9 cellular contexts compared by ENCODE assay signal in the genomic region with DNA sequence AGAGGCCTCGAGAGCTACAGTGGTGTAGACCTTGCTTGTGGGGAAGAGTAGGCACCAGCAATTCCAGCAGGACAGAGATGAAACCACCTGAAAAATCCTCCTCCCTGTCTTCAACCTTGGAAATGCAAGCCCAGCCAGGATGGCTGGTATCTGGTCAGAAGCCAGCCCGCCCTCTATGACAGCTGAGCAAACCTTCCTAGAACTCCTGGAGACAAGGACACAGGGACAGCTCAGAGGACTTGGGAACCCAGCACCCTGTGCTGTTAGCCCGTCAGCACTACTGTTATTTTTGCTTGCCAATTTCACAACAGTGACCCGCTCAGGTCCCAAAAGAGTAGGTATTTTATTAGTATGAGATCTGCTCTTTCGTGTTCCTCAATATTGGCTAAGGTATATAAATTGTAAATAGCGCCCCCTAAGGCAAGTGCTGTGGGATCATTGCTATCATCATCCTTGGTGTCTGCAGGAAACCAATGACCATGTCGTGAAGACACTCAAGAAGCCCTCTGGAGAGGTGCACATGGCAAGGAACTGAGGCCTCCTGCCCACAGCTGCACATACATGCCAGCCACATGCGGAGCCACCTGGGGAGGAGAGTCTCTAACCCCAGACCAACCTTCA.
DNase-seq lines count a peak whose midpoint lies in the region; ATAC-seq and TF ChIP-seq lines count a peak whose summit lies in the region.
"Had no signal": no experiment of that assay in that cellular context is flagged by ENCODE, and none has a peak within 500 bp of the region (broad histone marks: within the 10 kb centered on the region; RNA-seq: fewer than 3 reads in every experiment).

No MANE protein-coding gene starts in this region.

- H3K4me1 ChIP-seq in DOHH2 (ENCODE audit: control insufficient read depth, low read length) = peaks cover 43% of the 10 kb centered on the region
- peaks cover 35% of the 10 kb centered on the region for H3K4me1 ChIP-seq in body of pancreas

- H3K9me3 Mint-ChIP-seq in mesothelial cell of epicardium = peaks cover 3% of the 10 kb centered on the region
- H3K9me3 Mint-ChIP-seq: stimulated activated naive CD8-positive, alpha-beta T cell treated with anti-CD3 and anti-CD28 coated beads, Interleukin-15, Interleukin-2, amounts not matched to agents 100 ng/mL and 50 ng/mL, for 24 hours had no signal

- no peaks in the 10 kb centered on the region for H3K36me3 Mint-ChIP-seq in mesothelial cell of epicardium

- intact Hi-C loops in body of pancreas (cut with DNase I) = no loop called here

- no peak for TF ChIP-seq POLR2A in body of pancreas (IDR thresholded peaks at IDR 0.05)

- TF ChIP-seq EP300 in Ishikawa (IDR thresholded peaks at IDR 0.05; ENCODE audit: borderline replicate concordance) = no peak

- no peaks in the 10 kb centered on the region for H3K36me3 ChIP-seq in DOHH2 (ENCODE audit: control insufficient read depth, low read length)
- no peaks in the 10 kb centered on the region for H3K36me3 ChIP-seq in body of pancreas (replicated peaks in 1 of 2; ENCODE audit: insufficient read depth in 1 of 2, low read depth in 2 of 2)

- H4K20me1 ChIP-seq in DOHH2 (ENCODE audit: control insufficient read depth, insufficient read depth, low read depth, low read length) = no peaks in the 10 kb centered on the region

- H3K79me2 ChIP-seq in DOHH2 (ENCODE audit: control insufficient read depth, low read length) = no peaks in the 10 kb centered on the region

- no peaks in the 10 kb centered on the region for H3K9me2 ChIP-seq in DOHH2 (replicated peaks; ENCODE audit: control insufficient read depth, low read length)

- H3K27ac ChIP-seq in DOHH2 (ENCODE audit: low read depth, low read length) (no peak overlapping the region), body of pancreas (peak overlapping the region in 1 of 4 donors; percentile 5)

- no peaks in the 10 kb centered on the region for H3F3A ChIP-seq in DOHH2 (ENCODE audit: control insufficient read depth, insufficient read depth)

- no peak overlapping the region for H3K4me2 ChIP-seq in DOHH2 (ENCODE audit: low read length)

- H3K4me3 ChIP-seq in DOHH2 (ENCODE audit: low read length) (no peak overlapping the region), body of pancreas (no peak overlapping the region)

- H3K9me3 ChIP-seq in DOHH2 (ENCODE audit: control insufficient read depth, insufficient read depth, low read length) (no peaks in the 10 kb centered on the region; the same call in 1 of the 2 replicates), body of pancreas (no peaks in the 10 kb centered on the region)

- no peak overlapping the region for H3K4me3 Mint-ChIP-seq in mesothelial cell of epicardium
- H3K4me3 Mint-ChIP-seq: stimulated activated naive CD8-positive, alpha-beta T cell treated with anti-CD3 and anti-CD28 coated beads, Interleukin-15, Interleukin-2, amounts not matched to agents 100 ng/mL and 50 ng/mL, for 24 hours had no signal

- H3K27ac Mint-ChIP-seq in mesothelial cell of epicardium = no peak overlapping the region
- H3K27ac Mint-ChIP-seq: stimulated activated naive CD8-positive, alpha-beta T cell treated with anti-CD3 and anti-CD28 coated beads, Interleukin-15, Interleukin-2, amounts not matched to agents 100 ng/mL and 50 ng/mL, for 24 hours had no signal

- H3K27me3 Mint-ChIP-seq in mesothelial cell of epicardium (ENCODE audit: low read depth) = peaks cover 8% of the 10 kb centered on the region

- ATAC-seq in body of pancreas = peak; percentile 53

- H3K27me3 ChIP-seq in DOHH2 (ENCODE audit: control insufficient read depth, low read length) (no peaks in the 10 kb centered on the region), body of pancreas (no peaks in the 10 kb centered on the region)

- TF ChIP-seq RAD21 in Ishikawa (IDR thresholded peaks at IDR 0.05; ENCODE audit: low read depth) = peak; percentile 62

- DNase-seq in body of pancreas = peak in 3 of 4 donors; percentile 26 to 45 (median 45)
- no peak for DNase-seq in mesothelial cell of epicardium (ENCODE audit: low spot score in 2 of 2, unreplicated experiment in 2 of 2)
- no peak for DNase-seq in NCI-H1930 (lab: John Stamatoyannopoulos, UW)
- DNase-seq in NCI-H774 (lab: John Stamatoyannopoulos, UW) = no peak
- no peak for DNase-seq in NCI-H187 (lab: John Stamatoyannopoulos, UW)
- DNase-seq: DMS79 had no signal

- peak; percentile 54 for TF ChIP-seq CTCF in DOHH2 (IDR thresholded peaks at IDR 0.05; ENCODE audit: low read depth, low read length, poor library complexity, severe bottlenecking)
- peak in 1 of 7 experiments; percentile 4 for TF ChIP-seq CTCF in body of pancreas (IDR thresholded peaks at IDR 0.05)
- TF ChIP-seq CTCF in mesothelial cell of epicardium (IDR thresholded peaks at IDR 0.05; ENCODE audit: unreplicated experiment) = peak; percentile 14

- 67 to 78% methylated on average over 6 to 8 of the region's 8 CpGs for WGBS in body of pancreas, 2 donors

- H3K4me1 Mint-ChIP-seq in mesothelial cell of epicardium = peaks cover 4% of the 10 kb centered on the region

TF ChIP-seq in Ishikawa, 13 proteins besides CTCF, POLR2A, EP300 and RAD21:
- TF ChIP-seq NFIC (IDR thresholded peaks at IDR 0.05) = no peak
- TF ChIP-seq EGR1 (IDR thresholded peaks at IDR 0.05) = no peak
- no peak for TF ChIP-seq CEBPB (IDR thresholded peaks at IDR 0.05)
- TF ChIP-seq FOXM1 (IDR thresholded peaks at IDR 0.05; ENCODE audit: borderline replicate concordance, low read depth) = no peak
- TF ChIP-seq ZBTB7A (IDR thresholded peaks at IDR 0.05; ENCODE audit: low read depth) = no peak
- TF ChIP-seq USF1 (IDR thresholded peaks at IDR 0.05) = no peak
- TF ChIP-seq CREB1 (IDR thresholded peaks at IDR 0.05; ENCODE audit: low read depth) = no peak
- TF ChIP-seq TAF1 (IDR thresholded peaks at IDR 0.05; ENCODE audit: low read depth) = no peak
- TF ChIP-seq YY1 (IDR thresholded peaks at IDR 0.05; ENCODE audit: low read depth) = no peak
- TF ChIP-seq, protein P1, sequence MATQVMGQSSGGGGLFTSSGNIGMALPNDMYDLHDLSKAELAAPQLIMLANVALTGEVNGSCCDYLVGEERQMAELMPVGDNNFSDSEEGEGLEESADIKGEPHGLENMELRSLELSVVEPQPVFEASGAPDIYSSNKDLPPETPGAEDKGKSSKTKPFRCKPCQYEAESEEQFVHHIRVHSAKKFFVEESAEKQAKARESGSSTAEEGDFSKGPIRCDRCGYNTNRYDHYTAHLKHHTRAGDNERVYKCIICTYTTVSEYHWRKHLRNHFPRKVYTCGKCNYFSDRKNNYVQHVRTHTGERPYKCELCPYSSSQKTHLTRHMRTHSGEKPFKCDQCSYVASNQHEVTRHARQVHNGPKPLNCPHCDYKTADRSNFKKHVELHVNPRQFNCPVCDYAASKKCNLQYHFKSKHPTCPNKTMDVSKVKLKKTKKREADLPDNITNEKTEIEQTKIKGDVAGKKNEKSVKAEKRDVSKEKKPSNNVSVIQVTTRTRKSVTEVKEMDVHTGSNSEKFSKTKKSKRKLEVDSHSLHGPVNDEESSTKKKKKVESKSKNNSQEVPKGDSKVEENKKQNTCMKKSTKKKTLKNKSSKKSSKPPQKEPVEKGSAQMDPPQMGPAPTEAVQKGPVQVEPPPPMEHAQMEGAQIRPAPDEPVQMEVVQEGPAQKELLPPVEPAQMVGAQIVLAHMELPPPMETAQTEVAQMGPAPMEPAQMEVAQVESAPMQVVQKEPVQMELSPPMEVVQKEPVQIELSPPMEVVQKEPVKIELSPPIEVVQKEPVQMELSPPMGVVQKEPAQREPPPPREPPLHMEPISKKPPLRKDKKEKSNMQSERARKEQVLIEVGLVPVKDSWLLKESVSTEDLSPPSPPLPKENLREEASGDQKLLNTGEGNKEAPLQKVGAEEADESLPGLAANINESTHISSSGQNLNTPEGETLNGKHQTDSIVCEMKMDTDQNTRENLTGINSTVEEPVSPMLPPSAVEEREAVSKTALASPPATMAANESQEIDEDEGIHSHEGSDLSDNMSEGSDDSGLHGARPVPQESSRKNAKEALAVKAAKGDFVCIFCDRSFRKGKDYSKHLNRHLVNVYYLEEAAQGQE (IDR thresholded peaks at IDR 0.05; ENCODE audit: low read depth) = no peak
- TF ChIP-seq TEAD4 (IDR thresholded peaks at IDR 0.05) = no peak
- TF ChIP-seq MAX (IDR thresholded peaks at IDR 0.05) = no peak
- TF ChIP-seq TCF12 (IDR thresholded peaks at IDR 0.05; ENCODE audit: low read depth) = no peak

Comparison
In these comparisons a context has a peak if more than half of its experiments do, and no peak if none do; other contexts are left out.
1. DNase-seq: peak in body of pancreas (3 of 4); none in mesothelial cell of epicardium (0 of 2), NCI-H1930 (0 of 2), NCI-H774 (single experiment) and NCI-H187 (0 of 2).